23 cellular contexts compared by ENCODE assay signal in the genomic region with DNA sequence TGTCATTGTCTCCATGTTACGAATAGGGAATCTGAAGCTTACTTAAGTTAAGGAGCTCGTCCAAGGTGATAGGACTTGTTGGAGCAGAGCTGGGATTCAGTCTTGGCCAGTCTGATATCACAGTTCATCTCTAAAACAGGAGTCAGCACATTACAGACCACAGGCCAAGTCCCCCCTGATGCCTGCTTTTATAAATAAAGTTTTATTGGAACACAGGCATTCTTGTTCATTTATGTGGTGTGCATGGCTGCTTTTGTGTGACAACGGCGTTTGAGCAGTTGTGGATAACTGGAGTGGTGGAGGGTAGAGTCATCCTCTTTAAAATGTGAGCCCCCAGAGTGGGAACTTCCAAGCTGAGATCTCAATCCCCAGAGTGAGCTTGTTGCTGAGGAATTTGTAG.
"Had no signal": no experiment of that assay in that cellular context is flagged by ENCODE, and none has a peak within 500 bp of the region (broad histone marks: within the 10 kb centered on the region; RNA-seq: fewer than 3 reads in every experiment).

No MANE protein-coding gene starts in this region.

- H3K27ac ChIP-seq: breast epithelium, colonic mucosa, Peyer's patch, RWPE1 had no signal

- H3K36me3 ChIP-seq: breast epithelium, colonic mucosa, MG63, Peyer's patch had no signal

- H3K27me3 ChIP-seq: breast epithelium, colonic mucosa, Peyer's patch had no signal

- H3K9me3 ChIP-seq: breast epithelium, colonic mucosa, MG63, Peyer's patch had no signal

- ATAC-seq: activated CD8-positive, alpha-beta memory T cell treated with anti-CD3 and anti-CD28 coated beads, Interleukin-2, amount 10 ng/mL, durations not matched to agents 7 days and 5 days; T-helper 17 cell had no signal

- H3K4me3 ChIP-seq: breast epithelium, colonic mucosa, MG63, Peyer's patch had no signal

- DNase-seq: activated B cell treated with CpG ODN at 0.5 μM for 24 hours; activated CD4-positive, alpha-beta T cell treated with anti-CD3 and anti-CD28 coated beads for 1 hour; activated CD4-positive, alpha-beta T cell treated with anti-CD3 and anti-CD28 coated beads, Interleukin-2, amount 10 ng/mL, durations not matched to agents 24 days and 14 days; activated CD4-positive, alpha-beta T cell treated with anti-CD3 and anti-CD28 coated beads, Interleukin-2, amount 50 U/mL, for 48 hours; activated CD8-positive, alpha-beta memory T cell treated with anti-CD3 and anti-CD28 coated beads, Interleukin-2, amount 10 ng/mL, durations not matched to agents 7 days and 5 days; activated effector memory CD4-positive, alpha-beta T cell treated with Interleukin-2 at 50 U/mL for 16 hours; activated naive CD4-positive, alpha-beta T cell; activated T-cell treated with anti-CD3 and anti-CD28 coated beads, Interleukin-2, amount 50 U/mL, for 24 hours; aorta; MG63; MV-4-11; NCI-H1417 treated with DMSO at 0.1 percent for 48 hours; NCI-H1694; NCI-H510A; NCI-H526 treated with DMSO at 0.1 percent for 48 hours; NCI-H82; Peyer's patch; Right ventricle myocardium superior; T-helper 17 cell; T-helper 9 cell had no signal

- H3K4me1 ChIP-seq: breast epithelium, colonic mucosa, Peyer's patch had no signal
